ENCODE assay signal across 27 cellular contexts in the genomic region with DNA sequence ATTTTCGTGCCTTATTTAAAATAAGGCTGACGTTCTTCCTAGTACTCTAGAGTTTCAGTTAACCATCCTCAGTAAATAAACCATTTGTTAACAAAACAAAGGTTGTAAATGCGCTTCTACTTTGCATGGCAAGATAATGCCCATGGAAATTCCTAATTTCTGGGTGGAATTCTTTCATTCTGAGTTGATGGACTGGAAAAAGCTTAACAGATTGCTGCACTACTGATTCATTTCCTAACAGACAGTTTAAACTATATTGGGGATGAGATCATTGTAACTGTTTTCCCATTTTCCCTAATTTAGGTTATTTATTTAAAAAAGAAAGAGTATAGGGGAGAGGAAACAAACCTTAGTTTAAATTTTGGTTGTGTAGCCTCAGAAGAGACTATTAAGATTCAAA.
DNase-seq lines count a peak whose midpoint lies in the region; ATAC-seq and TF ChIP-seq lines count a peak whose summit lies in the region.
"Had no signal": no experiment of that assay in that cellular context is flagged by ENCODE, and none has a peak within 500 bp of the region (broad histone marks: within the 10 kb centered on the region; RNA-seq: fewer than 3 reads in every experiment).

No MANE protein-coding gene starts in this region.

- H3K4me1 ChIP-seq in mesenchymal stem cell (ENCODE audit: control insufficient read depth, insufficient read depth, low read depth, low read length): no peaks in the 10 kb centered on the region
- H3K4me1 ChIP-seq: BLaER1 treated with 17β-estradiol and CSF1 and Interleukin-3, amounts not matched to agents 10 nM and 100 nM; heart right ventricle; parathyroid adenoma; SJCRH30; uterus had no signal

- no peak overlapping the region for H2AK5ac ChIP-seq in mesenchymal stem cell (ENCODE audit: low read length, severe bottlenecking)

- POLR2A ChIA-PET in RWPE1 (lab: Yijun Ruan, JAX; ENCODE audit: low non-redundant PET): no interaction called here

- H3K27ac ChIP-seq in brain microvascular endothelial cell (peak overlapping the region; percentile 37), mesenchymal stem cell (ENCODE audit: low read length, poor library complexity, severe bottlenecking) (no peak overlapping the region), RWPE1 (no peak overlapping the region)
- H3K27ac ChIP-seq: BLaER1 treated with 17β-estradiol and CSF1 and Interleukin-3, amounts not matched to agents 10 nM and 100 nM; foreskin keratinocyte; heart right ventricle; parathyroid adenoma; SJCRH30; uterus had no signal

- no peak overlapping the region for H3K18ac ChIP-seq in mesenchymal stem cell (ENCODE audit: low read depth in 1 of 2, low read length in 2 of 2)

- CTCF ChIA-PET in RWPE1 (lab: Yijun Ruan, JAX): no interaction called here

- H4K8ac ChIP-seq in mesenchymal stem cell (ENCODE audit: low read length): no peak overlapping the region

- no peak for ATAC-seq in GM21367 (IDR thresholded peaks at IDR 0.05; ENCODE audit: unreplicated experiment)
- ATAC-seq: activated CD8-positive, alpha-beta memory T cell treated with anti-CD3 and anti-CD28 coated beads, Interleukin-2, amount 10 ng/mL, durations not matched to agents 7 days and 5 days; foreskin keratinocyte; heart right ventricle; left lobe of liver; right cardiac atrium had no signal

- TF ChIP-seq CTCF in brain microvascular endothelial cell (IDR thresholded peaks at IDR 0.05; ENCODE audit: low read depth, low read length, missing control alignments) (no peak), RWPE1 (conservative IDR thresholded peaks at IDR 0.05; ENCODE audit: low read depth) (no peak)

- no peak overlapping the region for H4K91ac ChIP-seq in mesenchymal stem cell (ENCODE audit: low read length)

- no peak overlapping the region for H2BK120ac ChIP-seq in mesenchymal stem cell (ENCODE audit: low read depth, low read length)

- no peaks in the 10 kb centered on the region for H3K79me1 ChIP-seq in mesenchymal stem cell (replicated peaks; ENCODE audit: low read length, poor library complexity, severe bottlenecking)

- no peak overlapping the region for H2BK15ac ChIP-seq in mesenchymal stem cell (ENCODE audit: low read depth, poor library complexity, severe bottlenecking)

- H3K36me3 ChIP-seq in brain microvascular endothelial cell (replicated peaks) (no peaks in the 10 kb centered on the region), mesenchymal stem cell (ENCODE audit: control insufficient read depth in 1 of 2, insufficient read depth in 2 of 2, low read depth in 1 of 2, low read length in 2 of 2) (no peaks in the 10 kb centered on the region)
- H3K36me3 ChIP-seq: BLaER1 treated with 17β-estradiol and CSF1 and Interleukin-3, amounts not matched to agents 10 nM and 100 nM; heart right ventricle; SJCRH30; uterus had no signal

- WGBS in mesenchymal stem cell: 31% methylated on average over 3 of the region's 3 CpGs

- DNase-seq in GM03348 (ENCODE audit: low spot score) (peak; percentile 11), NCI-H69 (lab: John Stamatoyannopoulos, UW) (peak; percentile 89), brain microvascular endothelial cell (no peak), mesenchymal stem cell (peak; percentile 21), RWPE1 (ENCODE audit: low spot score) (no peak), NK-92 (lab: John Stamatoyannopoulos, UW; ENCODE audit: unreplicated experiment) (no peak)
- no peak for DNase-seq in activated CD4-positive, alpha-beta T cell treated with anti-CD3 and anti-CD28 coated beads for 1 hour
- DNase-seq: activated CD4-positive, alpha-beta T cell treated with anti-CD3 and anti-CD28 coated beads, Interleukin-2, amount 10 ng/mL, durations not matched to agents 7 days and 5 days; activated CD8-positive, alpha-beta memory T cell treated with anti-CD3 and anti-CD28 coated beads, Interleukin-2, amount 10 ng/mL, durations not matched to agents 7 days and 5 days; activated naive CD4-positive, alpha-beta T cell treated with anti-CD3 and anti-CD28 coated beads, Interleukin-2, amount 10 ng/mL, durations not matched to agents 7 days and 5 days; DND-41; foreskin keratinocyte; heart right ventricle; MG63; midbrain; NCI-H1417; NCI-H510A; NK-92 treated with Interleukin-12 subunit alpha and Interleukin-12 subunit beta, amount 100 ng/mL, for 24 hours; right cardiac atrium; SJCRH30; stimulated activated CD4-positive, alpha-beta T cell treated with anti-CD3 and anti-CD28 coated beads, Interleukin-4, amount 100 ng/mL, for 4 hours; stimulated activated naive CD4-positive, alpha-beta T cell; uterus had no signal

- H3K9ac ChIP-seq in mesenchymal stem cell (ENCODE audit: low read length): no peak overlapping the region
- H3K9ac ChIP-seq: BLaER1 treated with 17β-estradiol and CSF1 and Interleukin-3, amounts not matched to agents 10 nM and 100 nM; parathyroid adenoma had no signal

- no peak overlapping the region for H3K4ac ChIP-seq in mesenchymal stem cell (ENCODE audit: low read depth in 1 of 2, low read length in 2 of 2)

- H3K4me3 ChIP-seq in brain microvascular endothelial cell (ENCODE audit: low read depth, low read length) (no peak overlapping the region), mesenchymal stem cell (ENCODE audit: insufficient read depth in 1 of 2, low read depth in 1 of 2, low read length in 2 of 2) (no peak overlapping the region)
- H3K4me3 ChIP-seq: BLaER1 treated with 17β-estradiol and CSF1 and Interleukin-3, amounts not matched to agents 10 nM and 100 nM; heart right ventricle; MG63; SJCRH30; uterus had no signal

- no peak overlapping the region for H2BK12ac ChIP-seq in mesenchymal stem cell (ENCODE audit: low read length in 2 of 2)

- no peak overlapping the region for H3K23ac ChIP-seq in mesenchymal stem cell (ENCODE audit: low read length in 2 of 2)

- no peak overlapping the region for H2BK5ac ChIP-seq in mesenchymal stem cell (ENCODE audit: low read depth, low read length, poor library complexity, severe bottlenecking)

- no peak overlapping the region for H3K14ac ChIP-seq in mesenchymal stem cell (ENCODE audit: low read length in 2 of 2)

- in situ Hi-C loops in brain microvascular endothelial cell (cut with HindIII; ENCODE audit: low pct_ligation_motif_present, low sequenced_read_pairs): no loop called here

- H3K4me2 ChIP-seq in mesenchymal stem cell (ENCODE audit: low read length, poor library complexity, severe bottlenecking): no peak overlapping the region
- H3K4me2 ChIP-seq: BLaER1 treated with 17β-estradiol and CSF1 and Interleukin-3, amounts not matched to agents 10 nM and 100 nM had no signal

- no peaks in the 10 kb centered on the region for H3K9me3 ChIP-seq in mesenchymal stem cell (ENCODE audit: control insufficient read depth, low read length)
- H3K9me3 ChIP-seq: BLaER1 treated with 17β-estradiol and CSF1 and Interleukin-3, amounts not matched to agents 10 nM and 100 nM; heart right ventricle; SJCRH30; uterus had no signal

- H3K27me3 ChIP-seq in brain microvascular endothelial cell (replicated peaks) (no peaks in the 10 kb centered on the region), mesenchymal stem cell (ENCODE audit: control insufficient read depth in 1 of 2, insufficient read depth in 1 of 2, low read length in 2 of 2) (no peaks in the 10 kb centered on the region)
- H3K27me3 ChIP-seq: BLaER1 treated with 17β-estradiol and CSF1 and Interleukin-3, amounts not matched to agents 10 nM and 100 nM; foreskin keratinocyte; heart right ventricle; MG63; SJCRH30; uterus had no signal

- H2AFZ ChIP-seq in mesenchymal stem cell (ENCODE audit: low read depth, low read length): no peak overlapping the region
- H2AFZ ChIP-seq: parathyroid adenoma had no signal

Comparison
In these comparisons a context has a peak if more than half of its experiments do, and no peak if none do; other contexts are left out.
1. DNase-seq: peak in GM03348 (single experiment), NCI-H69 (single experiment) and mesenchymal stem cell (single experiment); none in brain microvascular endothelial cell (single experiment), activated CD4-positive, alpha-beta T cell treated with anti-CD3 and anti-CD28 coated beads for 1 hour (single experiment), RWPE1 (single experiment) and NK-92 (single experiment).